8 cellular contexts compared by ENCODE assay signal in the genomic region with DNA sequence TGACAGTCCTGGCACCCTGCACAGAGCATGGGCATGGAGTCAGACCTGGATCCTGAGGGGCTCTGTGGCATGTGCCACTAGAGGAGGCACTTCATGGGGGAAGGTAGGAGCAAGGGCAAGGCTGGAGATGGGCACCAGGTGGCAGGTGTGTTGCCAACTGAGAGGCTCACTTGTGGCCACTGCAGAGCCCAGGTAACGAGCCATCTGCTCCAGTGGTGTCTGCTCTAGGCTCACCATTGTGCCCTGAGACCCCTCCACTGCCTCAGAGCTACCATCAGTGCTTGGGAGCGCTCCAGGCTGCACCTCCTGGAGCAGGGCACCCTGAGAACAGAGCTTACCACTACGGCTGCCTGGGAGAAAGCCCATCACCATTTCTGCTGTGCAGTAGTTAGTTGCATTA. TPM values are rescaled to one million over a fixed set of nuclear protein-coding genes. Genes with fewer than 3 reads are reported as not detected.
DNase-seq lines count a peak whose midpoint lies in the region; ATAC-seq and TF ChIP-seq lines count a peak whose summit lies in the region.

No MANE protein-coding gene starts in this region.

- H3K27me3 Mint-ChIP-seq in HFFc6 (ENCODE audit: insufficient read depth): peaks cover 2% of the 10 kb centered on the region
- H3K27me3 Mint-ChIP-seq in activated T-helper 1 cell treated with anti-CD3 and anti-CD28 coated beads, Interleukin-12 subunit alpha, Interleukin-12 subunit beta, Interleukin-2, Interleukin-4 antibody, amounts not matched to agents 30 ng/mL and 10 ng/mL and 1 ng/mL, durations not matched to agents 14 hours and 24 hours and 36 hours (ENCODE audit: insufficient read depth): no peaks in the 10 kb centered on the region

- no peaks in the 10 kb centered on the region for H3K79me2 ChIP-seq in mesendoderm (ENCODE audit: control insufficient read depth, insufficient read depth, low read length)

- H2BK120ac ChIP-seq in mesendoderm (ENCODE audit: low read depth, low read length): no peak overlapping the region

- intact Hi-C loops in A673 (cut with micrococcal nuclease; ENCODE audit: unreplicated experiment): no loop called here
- intact Hi-C loops in activated T-helper 1 cell treated with anti-CD3 and anti-CD28 coated beads, Interleukin-12 subunit alpha, Interleukin-12 subunit beta, Interleukin-2, Interleukin-4 antibody, amounts not matched to agents 30 ng/mL and 10 ng/mL and 1 ng/mL, durations not matched to agents 14 hours and 24 hours and 36 hours (cut with micrococcal nuclease): loop anchor here (2.0 kb wide), 1 partner anchor 110 kb away; a partner anchor contains a TSS

- no peak overlapping the region for H3K27ac Mint-ChIP-seq in HFFc6
- H3K27ac Mint-ChIP-seq in activated T-helper 1 cell treated with anti-CD3 and anti-CD28 coated beads, Interleukin-12 subunit alpha, Interleukin-12 subunit beta, Interleukin-2, Interleukin-4 antibody, amounts not matched to agents 30 ng/mL and 10 ng/mL and 1 ng/mL, durations not matched to agents 14 hours and 24 hours and 36 hours: peak overlapping the region; percentile 65

- H3K4ac ChIP-seq in mesendoderm (ENCODE audit: low read depth, low read length): no peak overlapping the region

- no peak for ATAC-seq in HG03520 (IDR thresholded peaks at IDR 0.05; ENCODE audit: unreplicated experiment)
- ATAC-seq in GM18867 (IDR thresholded peaks at IDR 0.05; ENCODE audit: unreplicated experiment): no peak

- CTCF ChIA-PET in A673 (lab: Charles Lee): no interaction called here

- H3K18ac ChIP-seq in mesendoderm (ENCODE audit: low read length): no peak overlapping the region

- H3K9me3 ChIP-seq in A673 (ENCODE audit: low read depth, low read length, poor library complexity, severe bottlenecking): no peaks in the 10 kb centered on the region

- H2AK5ac ChIP-seq in mesendoderm (ENCODE audit: low read length): no peak overlapping the region

- no peaks in the 10 kb centered on the region for H3K27me3 ChIP-seq in A673 (replicated peaks; ENCODE audit: insufficient read depth, low read depth, low read length, poor library complexity)
- no peaks in the 10 kb centered on the region for H3K27me3 ChIP-seq in mesendoderm (ENCODE audit: insufficient read depth, low read length, poor library complexity)

- H2BK15ac ChIP-seq in mesendoderm (replicated peaks; ENCODE audit: low read depth): no peak overlapping the region

- no peak overlapping the region; the same call in 1 of the 2 replicates for H3K4me3 Mint-ChIP-seq in HFFc6
- peak overlapping the region; percentile 59 for H3K4me3 Mint-ChIP-seq in activated T-helper 1 cell treated with anti-CD3 and anti-CD28 coated beads, Interleukin-12 subunit alpha, Interleukin-12 subunit beta, Interleukin-2, Interleukin-4 antibody, amounts not matched to agents 30 ng/mL and 10 ng/mL and 1 ng/mL, durations not matched to agents 14 hours and 24 hours and 36 hours

- H3K56ac ChIP-seq in mesendoderm (ENCODE audit: low read length): no peak overlapping the region

- H3K36me3 ChIP-seq in A673 (ENCODE audit: insufficient read depth, low read length, poor library complexity, severe bottlenecking) (peaks cover 28% of the 10 kb centered on the region), mesendoderm (ENCODE audit: control insufficient read depth, insufficient read depth, low read length) (peaks cover 9% of the 10 kb centered on the region)

- H4K8ac ChIP-seq in mesendoderm (ENCODE audit: low read depth, low read length): no peak overlapping the region

- no CpG with 5 or more reads among the region's 3 CpGs for WGBS in mesendoderm (ENCODE audit: extremely low coverage, insufficient coverage, low lambda C conversion rate)

- H4K5ac ChIP-seq in mesendoderm (ENCODE audit: low read length): no peak overlapping the region

- peak overlapping the region; percentile 87 for H3K27ac ChIP-seq in A673 (ENCODE audit: low read depth, low read length, poor library complexity, severe bottlenecking)
- H3K27ac ChIP-seq in mesendoderm (ENCODE audit: low read depth, low read length): no peak overlapping the region

- H3K23ac ChIP-seq in mesendoderm (ENCODE audit: low read length): peak overlapping the region; percentile 6

- no peaks in the 10 kb centered on the region for H3K9me3 Mint-ChIP-seq in HFFc6
- no peaks in the 10 kb centered on the region for H3K9me3 Mint-ChIP-seq in activated T-helper 1 cell treated with anti-CD3 and anti-CD28 coated beads, Interleukin-12 subunit alpha, Interleukin-12 subunit beta, Interleukin-2, Interleukin-4 antibody, amounts not matched to agents 30 ng/mL and 10 ng/mL and 1 ng/mL, durations not matched to agents 14 hours and 24 hours and 36 hours

- no peak overlapping the region for H3K9ac ChIP-seq in mesendoderm (ENCODE audit: low read length)

- H2BK5ac ChIP-seq in mesendoderm (ENCODE audit: low read length): no peak overlapping the region

- DNase-seq in A673 (ENCODE audit: low spot score) (no peak), HFFc6 (no peak), mesendoderm (peak; percentile 32), SKM-1 (lab: John Stamatoyannopoulos, UW; ENCODE audit: unreplicated experiment) (no peak), anterior cingulate cortex (lab: John Stamatoyannopoulos, UW) (no peak)
- DNase-seq in activated T-helper 1 cell treated with anti-CD3 and anti-CD28 coated beads, Interleukin-12 subunit alpha, Interleukin-12 subunit beta, Interleukin-2, Interleukin-4 antibody, amounts not matched to agents 30 ng/mL and 10 ng/mL and 1 ng/mL, durations not matched to agents 14 hours and 24 hours and 36 hours (ENCODE audit: low spot score): no peak

- peaks cover 2% of the 10 kb centered on the region for H3K79me1 ChIP-seq in mesendoderm (ENCODE audit: low read length)

- no peak overlapping the region for H3K4me2 ChIP-seq in mesendoderm (ENCODE audit: low read length)

- H3K4me1 Mint-ChIP-seq in HFFc6 (ENCODE audit: low read depth): peaks cover 19% of the 10 kb centered on the region
- peaks cover 10% of the 10 kb centered on the region for H3K4me1 Mint-ChIP-seq in activated T-helper 1 cell treated with anti-CD3 and anti-CD28 coated beads, Interleukin-12 subunit alpha, Interleukin-12 subunit beta, Interleukin-2, Interleukin-4 antibody, amounts not matched to agents 30 ng/mL and 10 ng/mL and 1 ng/mL, durations not matched to agents 14 hours and 24 hours and 36 hours (ENCODE audit: low read depth)

- no peak for TF ChIP-seq CTCF in A673 (conservative IDR thresholded peaks at IDR 0.05; ENCODE audit: low read depth, low read length)
- TF ChIP-seq CTCF in HFFc6 (IDR thresholded peaks at IDR 0.05): peak; percentile 23; the same call in 1 of the 2 replicates

- peaks cover 5% of the 10 kb centered on the region for H3K4me1 ChIP-seq in A673 (ENCODE audit: insufficient read depth, low read length, poor library complexity, severe bottlenecking)
- H3K4me1 ChIP-seq in mesendoderm (ENCODE audit: control insufficient read depth, low read depth, low read length): no peaks in the 10 kb centered on the region

- BruUV-seq in A673 (replicated peaks; lab: Mats Ljungman, UMichigan): no TSS peak

- POLR2A ChIA-PET in A673 (lab: Charles Lee; ENCODE audit: low non-redundant PET): no interaction called here

- peaks cover 5% of the 10 kb centered on the region; the same call in 1 of the 2 replicates for H3K36me3 Mint-ChIP-seq in HFFc6 (ENCODE audit: low read depth)
- peaks cover 15% of the 10 kb centered on the region for H3K36me3 Mint-ChIP-seq in activated T-helper 1 cell treated with anti-CD3 and anti-CD28 coated beads, Interleukin-12 subunit alpha, Interleukin-12 subunit beta, Interleukin-2, Interleukin-4 antibody, amounts not matched to agents 30 ng/mL and 10 ng/mL and 1 ng/mL, durations not matched to agents 14 hours and 24 hours and 36 hours (ENCODE audit: low read depth)

- H3K4me3 ChIP-seq in A673 (ENCODE audit: low read depth, low read length, poor library complexity, severe bottlenecking) (peak overlapping the region; percentile 88), mesendoderm (ENCODE audit: low read length) (no peak overlapping the region)

RNA-seq across cellular contexts. Expression of a gene that starts 1.3 kb away (rescaled TPM):
- total RNA-seq in A673 (2021): 58.8 and 60.2 TPM in 2 replicates
- total RNA-seq in HFFc6 (2021; fragmentation: NEBNext Ultra II Directional; extraction: Animal tissue kit (Norgen Biotek cat#: 25700)): 100 to 1,000 TPM in 3 of 6 experiments, 10 to 100 TPM in 3; 91.8 to 119 (median 99.1) TPM
- 83.9 and 92.3 TPM in 2 replicates for total RNA-seq in activated T-helper 1 cell treated with anti-CD3 and anti-CD28 coated beads, Interleukin-12 subunit alpha, Interleukin-12 subunit beta, Interleukin-2, Interleukin-4 antibody, amounts not matched to agents 30 ng/mL and 10 ng/mL and 1 ng/mL, durations not matched to agents 14 hours and 24 hours and 36 hours
- polyA plus RNA-seq in mesendoderm (2013, experiment 1 of 2): 24.9 TPM
- polyA plus RNA-seq in mesendoderm (2013, experiment 2 of 2): 24.7 TPM

RNA-seq across cellular contexts. Expression of a gene that starts 13.3 kb away (rescaled TPM):
- 68.1 and 71.1 TPM in 2 replicates for total RNA-seq in A673 (2021)
- total RNA-seq in HFFc6 (2021; fragmentation: NEBNext Ultra II Directional; extraction: Animal tissue kit (Norgen Biotek cat#: 25700)): 10 to 100 TPM; 31.1 to 44.9 (median 38.5) TPM
- 142 and 161 TPM in 2 replicates for total RNA-seq in activated T-helper 1 cell treated with anti-CD3 and anti-CD28 coated beads, Interleukin-12 subunit alpha, Interleukin-12 subunit beta, Interleukin-2, Interleukin-4 antibody, amounts not matched to agents 30 ng/mL and 10 ng/mL and 1 ng/mL, durations not matched to agents 14 hours and 24 hours and 36 hours
- 22.5 TPM for polyA plus RNA-seq in mesendoderm (2013, experiment 1 of 2)
- 21.9 TPM for polyA plus RNA-seq in mesendoderm (2013, experiment 2 of 2)

RNA-seq across cellular contexts. Expression of a gene that starts 14.4 kb away (rescaled TPM):
- 501 and 509 TPM in 2 replicates for total RNA-seq in A673 (2021)
- 100 to 1,000 TPM; 177 to 231 (median 226) TPM for total RNA-seq in HFFc6 (2021; fragmentation: NEBNext Ultra II Directional; extraction: Animal tissue kit (Norgen Biotek cat#: 25700))
- total RNA-seq in activated T-helper 1 cell treated with anti-CD3 and anti-CD28 coated beads, Interleukin-12 subunit alpha, Interleukin-12 subunit beta, Interleukin-2, Interleukin-4 antibody, amounts not matched to agents 30 ng/mL and 10 ng/mL and 1 ng/mL, durations not matched to agents 14 hours and 24 hours and 36 hours: 509 and 524 TPM in 2 replicates
- polyA plus RNA-seq in mesendoderm (2013, experiment 1 of 2): 750 TPM
- 738 TPM for polyA plus RNA-seq in mesendoderm (2013, experiment 2 of 2)

RNA-seq across cellular contexts. Expression of a gene that starts 20.5 kb away (rescaled TPM):
- not detected in 2 replicates for total RNA-seq in A673 (2021)
- total RNA-seq in HFFc6 (2021; fragmentation: NEBNext Ultra II Directional; extraction: Animal tissue kit (Norgen Biotek cat#: 25700)): 1 to 10 TPM in 4 of 6 experiments, under 1 TPM in 1, not detected in 1; 0.54 to 3.9 (median 2.8) TPM
- 0.26 TPM in 1 of 2 replicates, not detected in the other for total RNA-seq in activated T-helper 1 cell treated with anti-CD3 and anti-CD28 coated beads, Interleukin-12 subunit alpha, Interleukin-12 subunit beta, Interleukin-2, Interleukin-4 antibody, amounts not matched to agents 30 ng/mL and 10 ng/mL and 1 ng/mL, durations not matched to agents 14 hours and 24 hours and 36 hours
- polyA plus RNA-seq in mesendoderm (2013, experiment 1 of 2): not detected
- polyA plus RNA-seq in mesendoderm (2013, experiment 2 of 2): not detected

RNA-seq across cellular contexts. Expression of a gene that starts 50.3 kb away (rescaled TPM):
- 63.2 and 74.8 TPM in 2 replicates for total RNA-seq in A673 (2021)
- total RNA-seq in HFFc6 (2021; fragmentation: NEBNext Ultra II Directional; extraction: Animal tissue kit (Norgen Biotek cat#: 25700)): 10 to 100 TPM; 19.8 to 24.5 (median 22.0) TPM
- total RNA-seq in activated T-helper 1 cell treated with anti-CD3 and anti-CD28 coated beads, Interleukin-12 subunit alpha, Interleukin-12 subunit beta, Interleukin-2, Interleukin-4 antibody, amounts not matched to agents 30 ng/mL and 10 ng/mL and 1 ng/mL, durations not matched to agents 14 hours and 24 hours and 36 hours: 79.3 and 81.0 TPM in 2 replicates
- 26.3 TPM for polyA plus RNA-seq in mesendoderm (2013, experiment 1 of 2)
- 27.0 TPM for polyA plus RNA-seq in mesendoderm (2013, experiment 2 of 2)
